Comparison of ENCODE assay signal across 13 cellular contexts in genomic region chr1:201457508-201457960, GRCh38. TPM values are rescaled to one million over a fixed set of nuclear protein-coding genes. Genes with fewer than 3 reads are reported as not detected.
DNase-seq lines count a peak whose midpoint lies in the region; ATAC-seq and TF ChIP-seq lines count a peak whose summit lies in the region.
"Had no signal": no experiment of that assay in that cellular context is flagged by ENCODE, and none has a peak within 500 bp of the region (broad histone marks: within the 10 kb centered on the region; RNA-seq: fewer than 3 reads in every experiment).

No MANE protein-coding gene starts in this region.

- peaks cover 56% of the 10 kb centered on the region for H3K4me1 Mint-ChIP-seq in MCF 10A (ENCODE audit: insufficient read depth, unreplicated experiment)

- peak overlapping the region; percentile 67 for H3K27ac Mint-ChIP-seq in MCF 10A (ENCODE audit: low read depth, unreplicated experiment)

- ATAC-seq in heart left ventricle: no peak
- no peak for ATAC-seq in left cardiac atrium
- ATAC-seq in lung (ENCODE audit: insufficient read depth, low FRiP score): no peak
- no peak for ATAC-seq in upper lobe of right lung

- H3K27me3 ChIP-seq in heart left ventricle (no peaks in the 10 kb centered on the region), lung (ENCODE audit: control insufficient read depth, insufficient read depth) (no peaks in the 10 kb centered on the region), upper lobe of right lung (no peaks in the 10 kb centered on the region)

- no peaks in the 10 kb centered on the region for H3K9me3 Mint-ChIP-seq in MCF 10A (ENCODE audit: unreplicated experiment)
- H3K9me3 Mint-ChIP-seq: neural crest cell had no signal

- H3K9me3 ChIP-seq in heart left ventricle (peaks cover 0 to 7% (median 0%) of the 10 kb centered on the region in 12 donors), lung (ENCODE audit: control insufficient read depth in 2 of 2, insufficient read depth in 1 of 2, low read length in 1 of 2) (no peaks in the 10 kb centered on the region), upper lobe of right lung (no peaks in the 10 kb centered on the region)

- H3K36me3 Mint-ChIP-seq in MCF 10A (ENCODE audit: insufficient read depth, unreplicated experiment): peaks cover 16% of the 10 kb centered on the region

- BruUV-seq in MCF 10A (replicated peaks; lab: Mats Ljungman, UMichigan): no TSS peak

- H3K27me3 Mint-ChIP-seq in MCF 10A (ENCODE audit: insufficient read depth, unreplicated experiment): no peaks in the 10 kb centered on the region

- POLR2A ChIA-PET in MCF 10A (lab: Yijun Ruan, JAX): interaction anchor here (0.6 to 43.8 kb wide), 10 partner anchors 5 to 342 kb away, joined by 3 to 1388 read pairs (median 3); partner anchors contain the start of gene PHLDA3

- H3K4me3 ChIP-seq in heart left ventricle (no peak overlapping the region), lung (no peak overlapping the region), upper lobe of right lung (no peak overlapping the region)

- no peak for TF ChIP-seq CTCF in heart left ventricle (IDR thresholded peaks at IDR 0.05)
- TF ChIP-seq CTCF in MCF 10A (IDR thresholded peaks at IDR 0.05; ENCODE audit: unreplicated experiment): no peak
- TF ChIP-seq CTCF in lung (IDR thresholded peaks at IDR 0.05; ENCODE audit: control extremely low read depth, extremely low read depth): no peak
- TF ChIP-seq CTCF in upper lobe of right lung (IDR thresholded peaks at IDR 0.05): no peak

- peak overlapping the region in 10 of 12 donors; percentile 4 to 85 (median 71) for H3K27ac ChIP-seq in heart left ventricle
- peak overlapping the region; percentile 7 to 38 for H3K27ac ChIP-seq in lung (ENCODE audit: low read depth in 1 of 2, low read length in 1 of 2)
- H3K27ac ChIP-seq in upper lobe of right lung: peak overlapping the region; percentile 81

- no peak overlapping the region for H3K4me3 Mint-ChIP-seq in MCF 10A (ENCODE audit: unreplicated experiment)
- H3K4me3 Mint-ChIP-seq: neural crest cell had no signal

- CTCF ChIA-PET in MCF 10A (lab: Yijun Ruan, JAX): interaction anchor here (0.7 to 70.3 kb wide), 7 partner anchors 9 to 285 kb away, joined by 3 to 3816 read pairs (median 6); partner anchors contain the start of gene CSRP1

- H3K4me1 ChIP-seq in heart left ventricle: peaks cover 0 to 50% (median 25%) of the 10 kb centered on the region in 12 donors
- peaks cover 0 to 15% of the 10 kb centered on the region in 2 donors for H3K4me1 ChIP-seq in lung (ENCODE audit: control insufficient read depth in 2 of 2, insufficient read depth in 2 of 2, low read length in 2 of 2)
- peaks cover 56% of the 10 kb centered on the region for H3K4me1 ChIP-seq in upper lobe of right lung

- TF ChIP-seq POLR2A in heart left ventricle (IDR thresholded peaks at IDR 0.05): no peak

- DNase-seq in heart left ventricle (no peak), left cardiac atrium (no peak), MCF 10A (ENCODE audit: unreplicated experiment) (no peak), lung (ENCODE audit: low spot score) (no peak), upper lobe of right lung (no peak), activated gamma-delta T cell (lab: John Stamatoyannopoulos, UW) (no peak), NCI-H2171 (lab: John Stamatoyannopoulos, UW) (no peak)
- DNase-seq in activated CD4-positive, alpha-beta T cell treated with anti-CD3 and anti-CD28 coated beads, Interleukin-2, amount 50 U/mL, for 1 hour: no peak
- DNase-seq: 8988T; activated CD8-positive, alpha-beta memory T cell treated with anti-CD3 and anti-CD28 coated beads, Interleukin-2, amount 50 U/mL, for 4 hours; DMS153; NCI-H2029 treated with DMSO at 0.1 percent for 48 hours had no signal

- H3K36me3 ChIP-seq in heart left ventricle (no peaks in the 10 kb centered on the region), lung (ENCODE audit: control insufficient read depth in 2 of 2, insufficient read depth in 2 of 2, low read length in 2 of 2) (no peaks in the 10 kb centered on the region), upper lobe of right lung (no peaks in the 10 kb centered on the region)

- intact Hi-C loops in heart left ventricle (cut with DNase I): no loop called here
- intact Hi-C loops in left cardiac atrium (cut with DNase I): no loop called here
- intact Hi-C loops in MCF 10A (cut with micrococcal nuclease): no loop called here
- intact Hi-C loops in upper lobe of right lung (cut with DNase I): no loop called here

- WGBS in heart left ventricle, 4 donors: 54 to 70% (median 63%) methylated on average over 4 of the region's 4 CpGs
- WGBS in lung, 2 donors: 58 to 77% methylated on average over 4 of the region's 4 CpGs

RNA-seq across cellular contexts. Expression of gene PHLDA3, which starts 11.5 kb away (rescaled TPM):
- total RNA-seq in heart left ventricle: 10 to 100 TPM; 18.4 to 48.1 (median 33.4) TPM
- 10 to 100 TPM; 15.2 to 22.9 TPM for polyA plus RNA-seq in heart left ventricle
- 10 to 100 TPM; 39.9 to 48.5 TPM for total RNA-seq in left cardiac atrium
- 169 and 204 TPM in 2 replicates for total RNA-seq in MCF 10A (2022)
- 10 to 100 TPM; 12.8 to 73.2 TPM for total RNA-seq in lung
- 10 to 100 TPM; 25.9 to 51.8 TPM for polyA plus RNA-seq in lung
- total RNA-seq in upper lobe of right lung: 90.0 TPM

RNA-seq across cellular contexts. Expression of gene TNNI1, which starts 36.0 kb away (rescaled TPM):
- total RNA-seq in heart left ventricle: 10 to 100 TPM in 3 of 9 donors, 1 to 10 TPM in 6; 1.6 to 64.5 (median 8.1) TPM
- 10 to 100 TPM; 25.0 to 27.9 TPM for polyA plus RNA-seq in heart left ventricle
- total RNA-seq in left cardiac atrium: 10 to 100 TPM in 1 of 2 donors, 1 to 10 TPM in 1; 6.4 to 31.5 TPM
- total RNA-seq in MCF 10A (2022): 0.05 TPM in 1 of 2 replicates, not detected in the other
- under 1 TPM; 0.06 to 0.88 TPM for total RNA-seq in lung
- under 1 TPM; 0.11 to 0.63 TPM for polyA plus RNA-seq in lung
- 0.49 TPM for total RNA-seq in upper lobe of right lung

RNA-seq across cellular contexts. Expression of gene CSRP1, which starts 49.4 kb away (rescaled TPM):
- total RNA-seq in heart left ventricle: 100 to 1,000 TPM in 2 of 9 donors, 10 to 100 TPM in 7; 35.8 to 325 (median 78.6) TPM
- polyA plus RNA-seq in heart left ventricle: 10 to 100 TPM; 46.6 to 81.7 TPM
- 100 to 1,000 TPM in 1 of 2 donors, 10 to 100 TPM in 1; 95.1 to 154 TPM for total RNA-seq in left cardiac atrium
- 263 and 358 TPM in 2 replicates for total RNA-seq in MCF 10A (2022)
- total RNA-seq in lung: 100 to 1,000 TPM; 223 to 278 TPM
- polyA plus RNA-seq in lung: 100 to 1,000 TPM; 143 to 230 TPM
- total RNA-seq in upper lobe of right lung: 280 TPM

RNA-seq across cellular contexts. Expression of gene LAD1, which starts 58.4 kb away (rescaled TPM):
- 10 to 100 TPM in 2 of 9 donors, 1 to 10 TPM in 7; 2.0 to 99.2 (median 6.4) TPM for total RNA-seq in heart left ventricle
- 10 to 100 TPM in 1 of 2 donors, 1 to 10 TPM in 1; 6.9 to 49.3 TPM for polyA plus RNA-seq in heart left ventricle
- 1 to 10 TPM; 1.3 to 1.4 TPM for total RNA-seq in left cardiac atrium
- 21.4 and 40.9 TPM in 2 replicates for total RNA-seq in MCF 10A (2022)
- 10 to 100 TPM; 17.8 to 37.8 TPM for total RNA-seq in lung
- 10 to 100 TPM; 39.6 to 63.8 TPM for polyA plus RNA-seq in lung
- total RNA-seq in upper lobe of right lung: 42.6 TPM
- total RNA-seq: neural crest cell had no signal

Comparison
In these comparisons a context has a peak if more than half of its experiments do, and no peak if none do; other contexts are left out.
1. H3K27ac ChIP-seq: peak in every context shown above with its lines; median percentile 81 in upper lobe of right lung; 71 in heart left ventricle; 22 in lung.